In the genomic region with DNA sequence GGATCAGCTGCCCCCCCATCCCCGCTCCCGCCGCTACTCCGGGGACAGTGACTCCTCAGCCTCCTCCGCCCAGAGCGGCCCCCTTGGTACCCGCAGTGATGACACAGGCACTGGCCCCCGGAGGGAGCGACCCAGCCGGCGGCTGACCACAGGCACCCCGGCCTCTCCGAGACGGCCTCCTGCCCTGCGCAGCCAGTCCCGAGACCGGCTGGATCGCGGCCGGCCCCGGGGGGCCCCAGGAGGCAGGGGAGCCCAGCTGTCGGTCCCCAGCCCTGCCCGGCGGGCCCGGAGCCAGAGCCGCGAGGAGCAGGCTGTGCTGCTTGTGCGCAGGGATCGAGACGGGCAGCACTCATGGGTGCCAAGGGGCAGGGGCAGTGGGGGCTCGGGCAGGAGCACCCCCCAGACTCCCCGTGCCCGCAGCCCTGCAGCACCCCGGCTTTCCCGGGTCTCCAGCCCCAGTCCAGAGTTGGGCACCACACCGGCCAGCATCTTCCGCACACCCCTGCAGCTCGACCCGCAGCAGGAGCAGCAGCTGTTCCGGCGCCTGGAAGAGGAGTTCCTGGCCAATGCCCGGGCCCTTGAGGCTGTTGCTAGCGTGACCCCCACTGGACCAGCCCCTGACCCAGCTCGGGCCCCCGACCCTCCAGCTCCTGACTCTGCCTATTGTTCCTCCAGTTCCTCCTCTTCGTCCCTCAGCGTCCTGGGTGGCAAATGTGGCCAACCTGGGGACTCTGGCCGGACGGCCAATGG, we compare ENCODE assay signal across 9 cellular contexts. TPM values are rescaled to one million over a fixed set of nuclear protein-coding genes. Genes with fewer than 3 reads are reported as not detected.
DNase-seq lines count a peak whose midpoint lies in the region; ATAC-seq, FAIRE-seq and TF ChIP-seq lines count a peak whose summit lies in the region.
"Had no signal": no experiment of that assay in that cellular context is flagged by ENCODE, and none has a peak within 500 bp of the region (broad histone marks: within the 10 kb centered on the region; RNA-seq: fewer than 3 reads in every experiment).

No MANE protein-coding gene starts in this region.

- peaks cover 46% of the 10 kb centered on the region for H3K4me1 ChIP-seq in A549

- POLR2A ChIA-PET in A549 (lab: Yijun Ruan, JAX), result no interaction called here
- POLR2A ChIA-PET in activated CD8-positive, alpha-beta T cell treated with anti-CD3 and anti-CD28 coated beads, Interleukin-2, amount 10 ng/mL, durations not matched to agents 7 days and 5 days (lab: Charles Lee), result no interaction called here

- H3K4me3 Mint-ChIP-seq in HFFc6, result peak overlapping the region; percentile 63; the same call in 1 of the 2 replicates
- H3K4me3 Mint-ChIP-seq in osteocyte (ENCODE audit: unreplicated experiment), result no peak overlapping the region
- H3K4me3 Mint-ChIP-seq in activated CD8-positive, alpha-beta T cell treated with anti-CD3 and anti-CD28 coated beads, Interleukin-2, amount 10 ng/mL, durations not matched to agents 7 days and 5 days, result no peak overlapping the region
- H3K4me3 Mint-ChIP-seq: T-helper 1 cell treated with Interleukin-12 subunit alpha and Interleukin-12 subunit beta and Interleukin-4 antibody, amounts not matched to agents 30 μg/mL and 1 μg/mL, for 36 hours had no signal

- H3K4me2 ChIP-seq in A549, result peak overlapping the region; percentile 82

- no peak for FAIRE-seq in A549 (lab: Jason Lieb, UNC)

- no peak overlapping the region for H3K4me3 ChIP-seq in A549

- H3K27ac Mint-ChIP-seq in HFFc6, result peak overlapping the region; percentile 98
- peak overlapping the region; percentile 97 for H3K27ac Mint-ChIP-seq in osteocyte (ENCODE audit: unreplicated experiment)
- H3K27ac Mint-ChIP-seq in activated CD8-positive, alpha-beta T cell treated with anti-CD3 and anti-CD28 coated beads, Interleukin-2, amount 10 ng/mL, durations not matched to agents 7 days and 5 days, result no peak overlapping the region
- H3K27ac Mint-ChIP-seq: T-helper 1 cell treated with Interleukin-12 subunit alpha and Interleukin-12 subunit beta and Interleukin-4 antibody, amounts not matched to agents 30 μg/mL and 1 μg/mL, for 36 hours had no signal

- peaks cover 30% of the 10 kb centered on the region for H3K4me1 Mint-ChIP-seq in HFFc6 (ENCODE audit: low read depth)
- H3K4me1 Mint-ChIP-seq in osteocyte (ENCODE audit: unreplicated experiment), result peaks cover 44% of the 10 kb centered on the region
- peaks cover 58% of the 10 kb centered on the region for H3K4me1 Mint-ChIP-seq in activated CD8-positive, alpha-beta T cell treated with anti-CD3 and anti-CD28 coated beads, Interleukin-2, amount 10 ng/mL, durations not matched to agents 7 days and 5 days (ENCODE audit: low read depth)

- 88% methylated on average over 13 of the region's 49 CpGs for WGBS in A549 (ENCODE audit: missing lambda C conversion rate)

- no peak for TF ChIP-seq EP300 in A549 (IDR thresholded peaks at IDR 0.05)

- H3K27me3 Mint-ChIP-seq in HFFc6 (ENCODE audit: insufficient read depth) (peaks cover 18% of the 10 kb centered on the region), osteocyte (ENCODE audit: unreplicated experiment) (peaks cover 21% of the 10 kb centered on the region)
- H3K27me3 Mint-ChIP-seq in activated CD8-positive, alpha-beta T cell treated with anti-CD3 and anti-CD28 coated beads, Interleukin-2, amount 10 ng/mL, durations not matched to agents 7 days and 5 days (ENCODE audit: low read depth), result peaks cover 35% of the 10 kb centered on the region

- TF ChIP-seq CTCF in A549 (IDR thresholded peaks at IDR 0.05) (no peak), HFFc6 (IDR thresholded peaks at IDR 0.05) (no peak), osteocyte (IDR thresholded peaks at IDR 0.05) (no peak)

- DNase-seq in A549 (ENCODE audit: low read depth in 1 of 2, low spot score in 1 of 2) (no peak), HFFc6 (no peak), epidermal melanocyte (ENCODE audit: insufficient read length, low spot score) (peak; percentile 14), osteocyte (ENCODE audit: extremely low spot score, unreplicated experiment) (no peak)
- no peak for DNase-seq in activated CD8-positive, alpha-beta T cell treated with anti-CD3 and anti-CD28 coated beads, Interleukin-2, amount 10 ng/mL, durations not matched to agents 7 days and 5 days
- DNase-seq in activated CD4-positive, alpha-beta T cell treated with anti-CD3 and anti-CD28 coated beads for 4 hours, result no peak

- CTCF ChIA-PET in A549 (lab: Yijun Ruan, JAX), result interaction anchor here (1.4 to 2.9 kb wide), 3 partner anchors 9 to 48 kb away, joined by 4 to 13 read pairs (median 11); no protein-coding TSS in a partner anchor
- CTCF ChIA-PET in activated CD8-positive, alpha-beta T cell treated with anti-CD3 and anti-CD28 coated beads, Interleukin-2, amount 10 ng/mL, durations not matched to agents 7 days and 5 days (lab: Charles Lee), result interaction anchor here (0.6 to 2.0 kb wide), 3 partner anchors 24 to 35 kb away, joined by 3 to 6 read pairs (median 3); no protein-coding TSS in a partner anchor

- H3K36me3 Mint-ChIP-seq in HFFc6 (ENCODE audit: low read depth) (peaks cover 4% of the 10 kb centered on the region; the same call in 1 of the 2 replicates), osteocyte (ENCODE audit: unreplicated experiment) (no peaks in the 10 kb centered on the region)
- H3K36me3 Mint-ChIP-seq in activated CD8-positive, alpha-beta T cell treated with anti-CD3 and anti-CD28 coated beads, Interleukin-2, amount 10 ng/mL, durations not matched to agents 7 days and 5 days (ENCODE audit: low read depth), result peaks cover 6% of the 10 kb centered on the region

- no peak for TF ChIP-seq POLR2A in A549 (IDR thresholded peaks at IDR 0.05; ENCODE audit: low read length)

- H3K9me3 ChIP-seq in A549, result no peaks in the 10 kb centered on the region

- H3K27ac ChIP-seq in A549, result peak overlapping the region in 1 of 2 experiments; percentile 69; a peak in 3 of 6 replicates

- H3K9me3 Mint-ChIP-seq in HFFc6 (no peaks in the 10 kb centered on the region), osteocyte (ENCODE audit: unreplicated experiment) (no peaks in the 10 kb centered on the region)
- H3K9me3 Mint-ChIP-seq in activated CD8-positive, alpha-beta T cell treated with anti-CD3 and anti-CD28 coated beads, Interleukin-2, amount 10 ng/mL, durations not matched to agents 7 days and 5 days (ENCODE audit: insufficient read depth), result no peaks in the 10 kb centered on the region
- H3K9me3 Mint-ChIP-seq: T-helper 1 cell treated with Interleukin-12 subunit alpha and Interleukin-12 subunit beta and Interleukin-4 antibody, amounts not matched to agents 30 μg/mL and 1 μg/mL, for 36 hours had no signal

- ATAC-seq in A549, result no peak
- ATAC-seq in activated CD8-positive, alpha-beta T cell treated with anti-CD3 and anti-CD28 coated beads, Interleukin-2, amount 10 ng/mL, durations not matched to agents 7 days and 5 days, result no peak
- ATAC-seq in HG03280 (IDR thresholded peaks at IDR 0.05; ENCODE audit: unreplicated experiment), result no peak
- ATAC-seq in HG03159 (IDR thresholded peaks at IDR 0.05; ENCODE audit: unreplicated experiment), result no peak

- TF ChIP-seq RAD21 in A549 (conservative IDR thresholded peaks at IDR 0.05 in 1 of 2, IDR thresholded peaks at IDR 0.05 in 1 of 2), result no peak

TF ChIP-seq in A549, 52 proteins besides CTCF, POLR2A, EP300 and RAD21 (continues in another document):
- no peak for TF ChIP-seq FOSL2 (IDR thresholded peaks at IDR 0.05)
- no peak for TF ChIP-seq FOSL2 (CRISPR knock-in tag; IDR thresholded peaks at IDR 0.05)

RNA-seq across cellular contexts. Expression of gene RASL10A, which starts 3.9 kb away (rescaled TPM):
- polyA plus RNA-seq in A549 (2011; rRNA removed) (0.08 and 0.28 TPM in 2 replicates), A549 (2017; fragmentation: RNase III; extraction: RNeasy Plus Mini Kit Qiagen cat#74134 plus additional on column Dnase treatment) (0.22 to 0.36 TPM (median 0.25 TPM) in 3 replicates)
- polyA plus RNA-seq in A549 (2012; cell fraction: cytosol; rRNA removed), result 0.38 and 0.41 TPM in 2 replicates
- polyA plus RNA-seq in A549 (2012; cell fraction: nucleus; rRNA removed), result 2.3 and 3.1 TPM in 2 replicates
- not detected in 2 replicates for polyA minus RNA-seq in A549 (2011; rRNA and poly(A)+ RNA removed)
- under 1 TPM in 2 of 6 experiments, not detected in 4; 0.24 to 0.28 TPM for total RNA-seq in HFFc6 (2021; fragmentation: NEBNext Ultra II Directional; extraction: Animal tissue kit (Norgen Biotek cat#: 25700))
- not detected in 2 replicates for total RNA-seq in osteocyte
- 1 to 10 TPM; 1.4 to 1.6 TPM for total RNA-seq in activated CD8-positive, alpha-beta T cell treated with anti-CD3 and anti-CD28 coated beads, Interleukin-2, amount 10 ng/mL, durations not matched to agents 7 days and 5 days

RNA-seq across cellular contexts. Expression of gene GAS2L1, which starts 5.2 kb away (rescaled TPM):
- polyA plus RNA-seq in A549 (2011; rRNA removed) (6.5 and 7.6 TPM in 2 replicates), A549 (2017; fragmentation: RNase III; extraction: RNeasy Plus Mini Kit Qiagen cat#74134 plus additional on column Dnase treatment) (14.8 to 17.2 TPM (median 16.5 TPM) in 3 replicates)
- 31.1 and 43.7 TPM in 2 replicates for polyA plus RNA-seq in A549 (2012; cell fraction: cytosol; rRNA removed)
- 43.5 and 68.2 TPM in 2 replicates for polyA plus RNA-seq in A549 (2012; cell fraction: nucleus; rRNA removed)
- 6.1 and 7.3 TPM in 2 replicates for polyA minus RNA-seq in A549 (2011; rRNA and poly(A)+ RNA removed)
- 10 to 100 TPM; 40.5 to 48.8 (median 43.3) TPM for total RNA-seq in HFFc6 (2021; fragmentation: NEBNext Ultra II Directional; extraction: Animal tissue kit (Norgen Biotek cat#: 25700))
- 21.6 and 22.3 TPM in 2 replicates for total RNA-seq in osteocyte
- total RNA-seq in activated CD8-positive, alpha-beta T cell treated with anti-CD3 and anti-CD28 coated beads, Interleukin-2, amount 10 ng/mL, durations not matched to agents 7 days and 5 days, result 10 to 100 TPM; 10.9 to 11.4 TPM

RNA-seq across cellular contexts. Expression of gene EWSR1, which starts 43.6 kb away (rescaled TPM):
- 146 and 202 TPM in 2 replicates for polyA plus RNA-seq in A549 (2011; rRNA removed)
- 174 and 243 TPM in 2 replicates for polyA plus RNA-seq in A549 (2012; cell fraction: cytosol; rRNA removed)
- 430 and 508 TPM in 2 replicates for polyA plus RNA-seq in A549 (2012; cell fraction: nucleus; rRNA removed)
- polyA plus RNA-seq in A549 (2017; fragmentation: RNase III; extraction: RNeasy Plus Mini Kit Qiagen cat#74134 plus additional on column Dnase treatment), result 266 to 281 TPM (median 272 TPM) in 3 replicates
- polyA minus RNA-seq in A549 (2011; rRNA and poly(A)+ RNA removed), result 233 and 303 TPM in 2 replicates
- 100 to 1,000 TPM; 200 to 291 (median 270) TPM for total RNA-seq in HFFc6 (2021; fragmentation: NEBNext Ultra II Directional; extraction: Animal tissue kit (Norgen Biotek cat#: 25700))
- 218 and 228 TPM in 2 replicates for total RNA-seq in osteocyte
- total RNA-seq in activated CD8-positive, alpha-beta T cell treated with anti-CD3 and anti-CD28 coated beads, Interleukin-2, amount 10 ng/mL, durations not matched to agents 7 days and 5 days, result 100 to 1,000 TPM; 323 to 326 TPM

RNA-seq across cellular contexts. Expression of gene RHBDD3, which starts 43.9 kb away (rescaled TPM):
- 10.2 and 14.2 TPM in 2 replicates for polyA plus RNA-seq in A549 (2011; rRNA removed)
- 25.9 and 36.5 TPM in 2 replicates for polyA plus RNA-seq in A549 (2012; cell fraction: cytosol; rRNA removed)
- polyA plus RNA-seq in A549 (2012; cell fraction: nucleus; rRNA removed), result 65.7 and 89.0 TPM in 2 replicates
- polyA plus RNA-seq in A549 (2017; fragmentation: RNase III; extraction: RNeasy Plus Mini Kit Qiagen cat#74134 plus additional on column Dnase treatment), result 20.0 to 23.2 TPM (median 20.8 TPM) in 3 replicates
- polyA minus RNA-seq in A549 (2011; rRNA and poly(A)+ RNA removed), result 5.3 and 5.7 TPM in 2 replicates
- total RNA-seq in HFFc6 (2021; fragmentation: NEBNext Ultra II Directional; extraction: Animal tissue kit (Norgen Biotek cat#: 25700)), result 10 to 100 TPM; 19.4 to 24.0 (median 21.0) TPM
- 41.0 and 45.8 TPM in 2 replicates for total RNA-seq in osteocyte
- total RNA-seq in activated CD8-positive, alpha-beta T cell treated with anti-CD3 and anti-CD28 coated beads, Interleukin-2, amount 10 ng/mL, durations not matched to agents 7 days and 5 days, result 10 to 100 TPM; 30.0 to 34.7 TPM
